16 cellular contexts compared by ENCODE assay signal in genomic region chr16:52597772-52598483, GRCh38. TPM values are rescaled to one million over a fixed set of nuclear protein-coding genes. Genes with fewer than 3 reads are reported as not detected.
DNase-seq lines count a peak whose midpoint lies in the region; FAIRE-seq and TF ChIP-seq lines count a peak whose summit lies in the region.
"Had no signal": no experiment of that assay in that cellular context is flagged by ENCODE, and none has a peak within 500 bp of the region (broad histone marks: within the 10 kb centered on the region; RNA-seq: fewer than 3 reads in every experiment).

No MANE protein-coding gene starts in this region.

- H3K27ac ChIP-seq in right atrium auricular region: no peak overlapping the region
- H3K27ac ChIP-seq: gastrocnemius medialis, testis had no signal

- TF ChIP-seq CTCF in bronchial epithelial cell (IDR thresholded peaks at IDR 0.05; ENCODE audit: insufficient read depth, low read length, severe bottlenecking) (no peak), right atrium auricular region (IDR thresholded peaks at IDR 0.05) (no peak)

- H3K36me3 ChIP-seq in bronchial epithelial cell (ENCODE audit: control insufficient read depth, insufficient read depth, low read length) (no peaks in the 10 kb centered on the region), right atrium auricular region (no peaks in the 10 kb centered on the region)
- H3K36me3 ChIP-seq: gastrocnemius medialis had no signal

- DNase-seq in NCI-H1092 (lab: John Stamatoyannopoulos, UW): peak; percentile 58
- peak; percentile 94 for DNase-seq in NCI-H2171 treated with DMSO at 0.1 percent for 48 hours (lab: John Stamatoyannopoulos, UW)
- peak; percentile 51 for DNase-seq in bronchial epithelial cell (ENCODE audit: low read depth)
- DNase-seq in renal cortical epithelial cell (ENCODE audit: low read depth): peak; percentile 28
- no peak for DNase-seq in COLO829 (ENCODE audit: low spot score)
- DNase-seq in right atrium auricular region (ENCODE audit: low spot score): no peak
- no peak for DNase-seq in SKM-1 treated with dmso at 0.1 percent for 144 hours (lab: John Stamatoyannopoulos, UW; ENCODE audit: unreplicated experiment)
- DNase-seq: activated CD8-positive, alpha-beta T cell treated with anti-CD3 and anti-CD28 coated beads for 36 hours; CD8-positive, alpha-beta T cell; effector memory CD8-positive, alpha-beta T cell; gastrocnemius medialis; Kasumi-1; left cardiac atrium; T-helper 9 cell; testis had no signal

- H3K9me3 ChIP-seq in right atrium auricular region: no peaks in the 10 kb centered on the region
- H3K9me3 ChIP-seq: gastrocnemius medialis, testis had no signal

- no peaks in the 10 kb centered on the region for H3K4me1 ChIP-seq in right atrium auricular region
- H3K4me1 ChIP-seq: gastrocnemius medialis, testis had no signal

- H3K27me3 ChIP-seq in bronchial epithelial cell (ENCODE audit: control insufficient read depth, insufficient read depth, low read length) (no peaks in the 10 kb centered on the region), right atrium auricular region (no peaks in the 10 kb centered on the region)
- H3K27me3 ChIP-seq: gastrocnemius medialis, testis had no signal

- no peak for FAIRE-seq in bronchial epithelial cell (lab: Jason Lieb, UNC)

- no peak overlapping the region for H3K4me3 ChIP-seq in bronchial epithelial cell (ENCODE audit: low read depth, low read length)
- no peak overlapping the region for H3K4me3 ChIP-seq in right atrium auricular region
- H3K4me3 ChIP-seq: gastrocnemius medialis, smooth muscle cell, testis had no signal

RNA-seq across cellular contexts. Expression of gene TOX3, which starts 51.0 kb away (rescaled TPM):
- total RNA-seq in bronchial epithelial cell (under 0.01 and 0.13 TPM in 2 replicates), renal cortical epithelial cell (1.7 and 5.4 TPM in 2 replicates), right atrium auricular region (not detected)
- total RNA-seq: activated CD8-positive, alpha-beta T cell treated with anti-CD3 and anti-CD28 coated beads for 36 hours; CD8-positive, alpha-beta T cell; left cardiac atrium had no signal

Comparison
In these comparisons a context has a peak if more than half of its experiments do, and no peak if none do; other contexts are left out.
1. DNase-seq: peak in NCI-H1092 (single experiment), NCI-H2171 treated with DMSO at 0.1 percent for 48 hours (single experiment), bronchial epithelial cell (single experiment) and renal cortical epithelial cell (single experiment); none in COLO829 (single experiment), right atrium auricular region (single experiment) and SKM-1 treated with dmso at 0.1 percent for 144 hours (single experiment).